In the genomic region with DNA sequence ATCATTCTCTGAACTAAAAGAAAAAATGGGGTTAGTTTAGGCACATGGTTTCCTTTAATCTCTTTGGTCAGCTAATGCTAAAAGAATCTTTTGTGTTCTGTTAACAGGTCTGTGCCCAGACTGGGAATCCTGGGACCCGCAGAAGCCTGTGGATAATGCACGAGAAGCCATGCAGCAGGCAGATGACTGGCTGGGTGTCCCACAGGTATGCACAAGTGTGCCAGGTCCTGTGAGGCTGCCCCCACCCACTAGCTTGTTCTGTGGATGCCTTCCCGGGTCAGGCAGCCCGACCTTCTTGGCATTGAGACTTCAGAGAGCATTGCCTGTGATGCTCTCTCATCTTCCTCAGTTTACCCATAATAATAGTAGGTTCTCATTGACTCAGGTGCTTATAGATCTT, we compare ENCODE assay signal across 19 cellular contexts.
DNase-seq lines count a peak whose midpoint lies in the region; ATAC-seq, FAIRE-seq and TF ChIP-seq lines count a peak whose summit lies in the region.
"Had no signal": no experiment of that assay in that cellular context is flagged by ENCODE, and none has a peak within 500 bp of the region (broad histone marks: within the 10 kb centered on the region; RNA-seq: fewer than 3 reads in every experiment).

No MANE protein-coding gene starts in this region.

- no peak for DNase-seq in activated naive CD8-positive, alpha-beta T cell treated with anti-CD3 and anti-CD28 coated beads, Interleukin-2, amount 50 U/mL, for 24 hours
- DNase-seq in astrocyte (ENCODE audit: low read depth) (no peak), omental fat pad (ENCODE audit: low spot score) (no peak), aorta (no peak), HUDEP-2 (lab: John Stamatoyannopoulos, UW; ENCODE audit: unreplicated experiment in 76 of 76) (no peak)
- DNase-seq in naive thymus-derived CD8-positive, alpha-beta T cell, result no peak
- DNase-seq: BE2C; CD8-positive, alpha-beta T cell; COR-L47; DMS153; DND-41; GF-D8; GOT3; H9 had no signal

- H4K20me1 ChIP-seq in astrocyte (ENCODE audit: insufficient read depth, low read length), result peaks cover 48% of the 10 kb centered on the region

- FAIRE-seq in astrocyte (lab: Jason Lieb, UNC), result no peak
- FAIRE-seq: A549, D721Med, GM19239 had no signal

- H3K4me1 Mint-ChIP-seq in activated naive CD8-positive, alpha-beta T cell (ENCODE audit: low read depth), result peaks cover 68% of the 10 kb centered on the region
- H3K4me1 Mint-ChIP-seq in activated naive CD8-positive, alpha-beta T cell treated with anti-CD3 and anti-CD28 coated beads, Interleukin-2, amount 50 U/mL, for 24 hours, result peaks cover 58% of the 10 kb centered on the region
- peaks cover 51% of the 10 kb centered on the region for H3K4me1 Mint-ChIP-seq in astrocyte (ENCODE audit: low read depth, unreplicated experiment)
- H3K4me1 Mint-ChIP-seq in naive thymus-derived CD8-positive, alpha-beta T cell, result peaks cover 44 to 68% (median 58%) of the 10 kb centered on the region in 4 donors

- H3K27me3 ChIP-seq in astrocyte (ENCODE audit: insufficient read depth, low read length), result no peaks in the 10 kb centered on the region
- no peaks in the 10 kb centered on the region for H3K27me3 ChIP-seq in aorta (ENCODE audit: control insufficient read depth in 1 of 2, insufficient read depth in 2 of 2, low read length in 1 of 2)
- H3K27me3 ChIP-seq: BE2C had no signal

- H3K9ac ChIP-seq in astrocyte (ENCODE audit: low read length), result no peak overlapping the region

- peaks cover 18% of the 10 kb centered on the region for H3K4me1 ChIP-seq in astrocyte (ENCODE audit: insufficient read depth, low read length)
- H3K4me1 ChIP-seq in aorta (ENCODE audit: control insufficient read depth in 1 of 2, insufficient read depth in 2 of 2, low read length in 2 of 2), result peaks cover 3% of the 10 kb centered on the region in 2 donors
- H3K4me1 ChIP-seq: BE2C had no signal

- no peak overlapping the region for H3K4me3 ChIP-seq in astrocyte (ENCODE audit: insufficient read depth, low read depth, low read length)
- no peak overlapping the region for H3K4me3 ChIP-seq in aorta (ENCODE audit: low read length in 2 of 2)
- H3K4me3 ChIP-seq: A549 had no signal

- peak overlapping the region; percentile 25 for H3K27ac Mint-ChIP-seq in activated naive CD8-positive, alpha-beta T cell
- H3K27ac Mint-ChIP-seq in activated naive CD8-positive, alpha-beta T cell treated with anti-CD3 and anti-CD28 coated beads, Interleukin-2, amount 50 U/mL, for 24 hours, result no peak overlapping the region
- peak overlapping the region; percentile 55 for H3K27ac Mint-ChIP-seq in astrocyte (ENCODE audit: unreplicated experiment)
- peak overlapping the region in 9 of 10 donors; percentile 45 to 89 (median 72) for H3K27ac Mint-ChIP-seq in naive thymus-derived CD8-positive, alpha-beta T cell

- H3K4me3 Mint-ChIP-seq in activated naive CD8-positive, alpha-beta T cell, result no peak overlapping the region
- no peak overlapping the region for H3K4me3 Mint-ChIP-seq in activated naive CD8-positive, alpha-beta T cell treated with anti-CD3 and anti-CD28 coated beads, Interleukin-2, amount 50 U/mL, for 24 hours
- no peak overlapping the region for H3K4me3 Mint-ChIP-seq in astrocyte (ENCODE audit: unreplicated experiment)
- H3K4me3 Mint-ChIP-seq in naive thymus-derived CD8-positive, alpha-beta T cell, result no peak overlapping the region
- H3K4me3 Mint-ChIP-seq: CD8-positive, alpha-beta T cell; H9 had no signal

- H3K27me3 Mint-ChIP-seq in activated naive CD8-positive, alpha-beta T cell, result no peaks in the 10 kb centered on the region
- H3K27me3 Mint-ChIP-seq in activated naive CD8-positive, alpha-beta T cell treated with anti-CD3 and anti-CD28 coated beads, Interleukin-2, amount 50 U/mL, for 24 hours, result no peaks in the 10 kb centered on the region
- no peaks in the 10 kb centered on the region for H3K27me3 Mint-ChIP-seq in astrocyte (ENCODE audit: low read depth, unreplicated experiment)
- H3K27me3 Mint-ChIP-seq in naive thymus-derived CD8-positive, alpha-beta T cell, result no peaks in the 10 kb centered on the region

- H3K36me3 ChIP-seq in astrocyte (ENCODE audit: insufficient read depth, low read length), result peaks cover 26% of the 10 kb centered on the region
- H3K36me3 ChIP-seq in aorta (ENCODE audit: control insufficient read depth in 1 of 2, insufficient read depth in 2 of 2, low read length in 1 of 2), result peaks cover 2 to 3% of the 10 kb centered on the region in 2 donors
- H3K36me3 ChIP-seq: BE2C had no signal

- TF ChIP-seq CTCF in astrocyte (IDR thresholded peaks at IDR 0.05; ENCODE audit: insufficient read depth, low read depth, low read length), result no peak
- no peak for TF ChIP-seq CTCF in omental fat pad (IDR thresholded peaks at IDR 0.05)

- H3K27ac ChIP-seq in astrocyte (ENCODE audit: low read depth, low read length), result no peak overlapping the region
- no peak overlapping the region for H3K27ac ChIP-seq in aorta (ENCODE audit: low read depth in 1 of 2, low read length in 2 of 2)
- H3K27ac ChIP-seq: C4-2B had no signal

- intact Hi-C loops in aorta (cut with DNase I), result no loop called here

- H3K36me3 Mint-ChIP-seq in activated naive CD8-positive, alpha-beta T cell, result peaks cover 23% of the 10 kb centered on the region
- H3K36me3 Mint-ChIP-seq in activated naive CD8-positive, alpha-beta T cell treated with anti-CD3 and anti-CD28 coated beads, Interleukin-2, amount 50 U/mL, for 24 hours (ENCODE audit: low read depth), result peaks cover 21% of the 10 kb centered on the region
- H3K36me3 Mint-ChIP-seq in astrocyte (ENCODE audit: low read depth, unreplicated experiment), result peaks cover 32% of the 10 kb centered on the region
- H3K36me3 Mint-ChIP-seq in naive thymus-derived CD8-positive, alpha-beta T cell, result peaks cover 9 to 40% (median 17%) of the 10 kb centered on the region in 3 donors

- ATAC-seq in activated naive CD8-positive, alpha-beta T cell treated with anti-CD3 and anti-CD28 coated beads, Interleukin-2, amount 50 U/mL, for 24 hours, result no peak
- no peak for ATAC-seq in naive thymus-derived CD8-positive, alpha-beta T cell
- ATAC-seq in omental fat pad (ENCODE audit: low FRiP score) (no peak), aorta (ENCODE audit: low FRiP score) (no peak)
- ATAC-seq: A549; CD8-positive, alpha-beta T cell had no signal

- H2AFZ ChIP-seq in astrocyte (ENCODE audit: low read depth, low read length), result no peak overlapping the region

- H3K9me3 ChIP-seq in astrocyte (ENCODE audit: insufficient read depth, low read depth, low read length) (no peaks in the 10 kb centered on the region), aorta (ENCODE audit: control insufficient read depth, low read length) (no peaks in the 10 kb centered on the region)
- H3K9me3 ChIP-seq: A549, BE2C had no signal

- no peak overlapping the region for H3K4me2 ChIP-seq in astrocyte (ENCODE audit: low read length)
- H3K4me2 ChIP-seq: A549 had no signal

- peaks cover 70% of the 10 kb centered on the region for H3K79me2 ChIP-seq in astrocyte (ENCODE audit: insufficient read depth, low read length)

- H3K9me3 Mint-ChIP-seq in activated naive CD8-positive, alpha-beta T cell (ENCODE audit: low read depth), result no peaks in the 10 kb centered on the region
- H3K9me3 Mint-ChIP-seq in activated naive CD8-positive, alpha-beta T cell treated with anti-CD3 and anti-CD28 coated beads, Interleukin-2, amount 50 U/mL, for 24 hours, result peaks cover 3% of the 10 kb centered on the region
- H3K9me3 Mint-ChIP-seq in astrocyte (ENCODE audit: unreplicated experiment), result no peaks in the 10 kb centered on the region
- H3K9me3 Mint-ChIP-seq in naive thymus-derived CD8-positive, alpha-beta T cell, result no peaks in the 10 kb centered on the region
- H3K9me3 Mint-ChIP-seq: CD8-positive, alpha-beta T cell; H9 had no signal

- POLR2A ChIA-PET in naive thymus-derived CD8-positive, alpha-beta T cell (lab: Charles Lee), result interaction anchor here (0.7 kb wide), 1 partner anchor 13 kb away, joined by 3 read pairs; no protein-coding TSS in a partner anchor

- 86 to 88% methylated on average over 4 of the region's 4 CpGs for WGBS in aorta, 2 donors
